24 cellular contexts compared by ENCODE assay signal in the genomic region with DNA sequence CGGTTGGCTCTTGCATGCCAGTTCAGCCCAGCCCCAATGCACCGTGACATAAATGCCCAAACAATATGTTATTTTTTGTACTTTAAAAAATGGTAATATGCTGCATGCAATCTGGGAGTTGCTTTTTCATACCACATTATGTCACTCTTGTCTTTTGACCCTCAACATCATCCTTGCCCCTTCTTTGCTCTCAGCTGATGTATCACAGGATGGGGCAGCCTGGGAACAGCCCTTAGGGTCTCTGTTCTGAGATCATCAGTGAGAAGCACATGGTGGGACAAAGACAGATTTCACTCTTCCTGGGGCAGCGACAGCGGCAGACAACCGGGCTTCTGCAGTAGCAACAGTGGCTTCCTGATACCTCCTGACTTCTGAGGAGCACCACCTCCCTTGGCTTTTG.
DNase-seq lines count a peak whose midpoint lies in the region; ATAC-seq and TF ChIP-seq lines count a peak whose summit lies in the region.
"Had no signal": no experiment of that assay in that cellular context is flagged by ENCODE, and none has a peak within 500 bp of the region (broad histone marks: within the 10 kb centered on the region; RNA-seq: fewer than 3 reads in every experiment).

No MANE protein-coding gene starts in this region.

- H2BK5ac ChIP-seq in trophoblast cell (ENCODE audit: low read depth, low read length, poor library complexity), result peak overlapping the region; percentile 12

- H3K27me3 Mint-ChIP-seq in mesothelial cell of epicardium (ENCODE audit: low read depth), result peaks cover 2% of the 10 kb centered on the region

- peaks cover 18% of the 10 kb centered on the region for H3K9me3 Mint-ChIP-seq in mesothelial cell of epicardium

- H3K27ac ChIP-seq in trophoblast cell (ENCODE audit: low read depth, low read length), result no peak overlapping the region
- H3K27ac ChIP-seq: BLaER1 had no signal

- H3K4me3 Mint-ChIP-seq in mesothelial cell of epicardium, result no peak overlapping the region
- H3K4me3 Mint-ChIP-seq: CD14-positive monocyte; CD4-positive, CD25-positive, alpha-beta regulatory T cell; CD8-positive, alpha-beta memory T cell had no signal

- no peak overlapping the region for H4K8ac ChIP-seq in trophoblast cell (ENCODE audit: low read depth, low read length)

- ATAC-seq in HG02763 (IDR thresholded peaks at IDR 0.05; ENCODE audit: unreplicated experiment), result no peak
- no peak for ATAC-seq in GM19452 (IDR thresholded peaks at IDR 0.05; ENCODE audit: unreplicated experiment)
- ATAC-seq: GM12878 had no signal

- no peak overlapping the region for H2BK120ac ChIP-seq in trophoblast cell (ENCODE audit: insufficient read depth, low read length, poor library complexity)

- H3K4me3 ChIP-seq in trophoblast cell (ENCODE audit: low read depth, low read length), result no peak overlapping the region
- H3K4me3 ChIP-seq: BLaER1, GM12878 had no signal

- H3K4ac ChIP-seq in trophoblast cell (ENCODE audit: low read depth, low read length), result no peak overlapping the region

- peaks cover 9% of the 10 kb centered on the region for H3K4me1 Mint-ChIP-seq in mesothelial cell of epicardium
- H3K4me1 Mint-ChIP-seq: CD14-positive monocyte; CD4-positive, alpha-beta memory T cell; CD4-positive, CD25-positive, alpha-beta regulatory T cell; CD8-positive, alpha-beta memory T cell had no signal

- H2BK12ac ChIP-seq in trophoblast cell (ENCODE audit: low read length), result peak overlapping the region; percentile 79

- H3K79me2 ChIP-seq in trophoblast cell (ENCODE audit: control insufficient read depth, insufficient read depth, low read length, poor library complexity), result no peaks in the 10 kb centered on the region

- H2AFZ ChIP-seq in trophoblast cell (ENCODE audit: insufficient read depth, low read length, poor library complexity), result no peak overlapping the region

- no peak overlapping the region for H3K9ac ChIP-seq in trophoblast cell (ENCODE audit: low read length)
- H3K9ac ChIP-seq: BLaER1 had no signal

- H3K27ac Mint-ChIP-seq in mesothelial cell of epicardium, result no peak overlapping the region
- H3K27ac Mint-ChIP-seq: CD4-positive, alpha-beta memory T cell; CD4-positive, CD25-positive, alpha-beta regulatory T cell; CD8-positive, alpha-beta memory T cell had no signal

- peaks cover 21% of the 10 kb centered on the region for H3K79me1 ChIP-seq in trophoblast cell (ENCODE audit: low read length)

- no peak overlapping the region for H3K4me2 ChIP-seq in trophoblast cell (ENCODE audit: low read length)
- H3K4me2 ChIP-seq: BLaER1 had no signal

- H4K12ac ChIP-seq in trophoblast cell (ENCODE audit: low read depth, low read length), result no peak overlapping the region

- H3K9me3 ChIP-seq in trophoblast cell (ENCODE audit: insufficient read depth, low read depth, low read length), result no peaks in the 10 kb centered on the region
- H3K9me3 ChIP-seq: BE2C had no signal

- in situ Hi-C loops in SK-MEL-5 (cut with HindIII; ENCODE audit: low pct_unique_long_range_greater_than_20kb, low sequenced_read_pairs), result no loop called here

- no peak for TF ChIP-seq CTCF in mesothelial cell of epicardium (IDR thresholded peaks at IDR 0.05; ENCODE audit: unreplicated experiment)

- peak overlapping the region; percentile 51 for H3K14ac ChIP-seq in trophoblast cell (ENCODE audit: low read length)

- no peaks in the 10 kb centered on the region for H3K27me3 ChIP-seq in trophoblast cell (ENCODE audit: insufficient read depth, low read length)
- H3K27me3 ChIP-seq: BE2C, BLaER1 had no signal

- no peaks in the 10 kb centered on the region for H3K36me3 ChIP-seq in trophoblast cell (ENCODE audit: control insufficient read depth in 1 of 2, insufficient read depth in 2 of 2, low read length in 2 of 2)
- H3K36me3 ChIP-seq: BE2C, BLaER1 had no signal

- H3K23ac ChIP-seq in trophoblast cell (ENCODE audit: low read length), result no peak overlapping the region

- peak overlapping the region; percentile 29 for H3K18ac ChIP-seq in trophoblast cell (ENCODE audit: low read length)

- DNase-seq in SK-MEL-5 (ENCODE audit: low read depth, low spot score) (peak; percentile 39), foreskin melanocyte (peak; percentile 99), trophoblast cell (no peak), mesothelial cell of epicardium (ENCODE audit: low spot score in 2 of 2, unreplicated experiment in 2 of 2) (no peak)
- DNase-seq: 8988T; ACHN; BE2C; C1 segment of cervical spinal cord; CD4-positive, alpha-beta memory T cell; CD4-positive, CD25-positive, alpha-beta regulatory T cell; CD8-positive, alpha-beta memory T cell; COR-L47; DMS 273 treated with DMSO at 0.1 percent for 48 hours; DMS153; DMS53; DMS79; DND-41; EL; GDM1 had no signal

- H4K91ac ChIP-seq in trophoblast cell (ENCODE audit: low read depth, low read length), result peak overlapping the region; percentile 72

- WGBS in trophoblast cell (ENCODE audit: extremely low coverage, insufficient coverage, insufficient read length), result no CpG with 5 or more reads among the region's 5 CpGs

- peaks cover 3 to 9% of the 10 kb centered on the region in 2 experiments for H3K4me1 ChIP-seq in trophoblast cell (ENCODE audit: control insufficient read depth in 1 of 2, insufficient read depth in 2 of 2, low read length in 2 of 2)
- H3K4me1 ChIP-seq: BE2C had no signal

- H2AK5ac ChIP-seq in trophoblast cell (ENCODE audit: low read length), result no peak overlapping the region

- H3K36me3 Mint-ChIP-seq in mesothelial cell of epicardium, result no peaks in the 10 kb centered on the region
- H3K36me3 Mint-ChIP-seq: CD14-positive monocyte; CD4-positive, alpha-beta memory T cell; CD4-positive, CD25-positive, alpha-beta regulatory T cell had no signal

Comparison
In these comparisons a context has a peak if more than half of its experiments do, and no peak if none do; other contexts are left out.
1. DNase-seq: peak in SK-MEL-5 (single experiment) and foreskin melanocyte (single experiment); none in trophoblast cell (0 of 2) and mesothelial cell of epicardium (0 of 2).